In genomic region chr7:121480566-121481335, GRCh38 we compare ENCODE assay signal across 18 cellular contexts.
A peak's percentile ranks its signal among the peaks of the same experiment; 100 is the strongest.
DNase-seq lines count a peak whose midpoint lies in the region; TF ChIP-seq lines count a peak whose summit lies in the region.
"Had no signal": no experiment of that assay in that cellular context is flagged by ENCODE, and none has a peak within 500 bp of the region (broad histone marks: within the 10 kb centered on the region; RNA-seq: fewer than 3 reads in every experiment).

No MANE protein-coding gene starts in this region.

- H3K4me3 ChIP-seq in HUES48 (ENCODE audit: low read depth, low read length), result peak overlapping the region; percentile 30
- no peak overlapping the region for H3K4me3 ChIP-seq in esophagus squamous epithelium
- no peak overlapping the region for H3K4me3 ChIP-seq in osteoblast (ENCODE audit: insufficient read depth, low read length)
- H3K4me3 ChIP-seq: heart right ventricle, right atrium auricular region, tibial nerve had no signal

- H3K9me3 ChIP-seq in HUES48 (ENCODE audit: control insufficient read depth, insufficient read depth, low read length) (peaks cover 9% of the 10 kb centered on the region; the same call in 1 of the 2 replicates), esophagus squamous epithelium (no peaks in the 10 kb centered on the region), osteoblast (ENCODE audit: low read depth, low read length) (no peaks in the 10 kb centered on the region)
- H3K9me3 ChIP-seq: right atrium auricular region, tibial nerve had no signal

- H3K36me3 ChIP-seq in HUES48 (ENCODE audit: control insufficient read depth, insufficient read depth, low read length) (no peaks in the 10 kb centered on the region), esophagus squamous epithelium (no peaks in the 10 kb centered on the region), osteoblast (ENCODE audit: insufficient read depth, low read length) (no peaks in the 10 kb centered on the region)
- H3K36me3 ChIP-seq: heart right ventricle, right atrium auricular region, tibial nerve had no signal

- H3K27ac ChIP-seq in HUES48 (ENCODE audit: low read depth, low read length) (peak overlapping the region; percentile 91), esophagus squamous epithelium (peak overlapping the region in 3 of 4 donors; percentile 21 to 56 (median 27)), osteoblast (ENCODE audit: low read depth, low read length) (no peak overlapping the region)
- H3K27ac ChIP-seq: heart right ventricle, right atrium auricular region had no signal

- H3K79me2 ChIP-seq in osteoblast (ENCODE audit: insufficient read depth, low read length), result no peaks in the 10 kb centered on the region

- H2AFZ ChIP-seq in osteoblast (ENCODE audit: low read length), result peak overlapping the region; percentile 59

- no peak for TF ChIP-seq POLR2A in esophagus squamous epithelium (IDR thresholded peaks at IDR 0.05)

- WGBS in esophagus squamous epithelium, 2 donors, result 45 to 57% methylated on average over 6 of the region's 6 CpGs

- no peak overlapping the region for H3K9ac ChIP-seq in HUES48 (ENCODE audit: low read depth, low read length)

- intact Hi-C loops in esophagus squamous epithelium (cut with DNase I), result no loop called here

- DNase-seq in SK-MEL-5 (ENCODE audit: low read depth, low spot score), result peak; percentile 90
- no peak for DNase-seq in esophagus squamous epithelium (lab: John Stamatoyannopoulos, UW)
- DNase-seq in osteoblast (ENCODE audit: insufficient read length, low spot score, missing footprints), result no peak
- no peak for DNase-seq in activated gamma-delta T cell treated with Interleukin-2 at 50 U/mL for 16 hours
- no peak for DNase-seq in effector CD4-positive, alpha-beta T cell
- DNase-seq in T1000 (lab: John Stamatoyannopoulos, UW), result no peak
- DNase-seq in D341Med (ENCODE audit: low spot score), result no peak
- DNase-seq: activated CD4-positive, CD25-positive, alpha-beta regulatory T cell treated with anti-CD3 and anti-CD28 coated beads, Interleukin-2, amount 50 U/mL, for 72 hours; activated CD8-positive, alpha-beta memory T cell treated with anti-CD3 and anti-CD28 coated beads, Interleukin-2, amount 50 U/mL, for 4 hours; DMS79 treated with DMSO at 0.1 percent for 48 hours; erythroblast; heart right ventricle; left colon; naive B cell; NCI-H2107 had no signal

- peaks cover 31% of the 10 kb centered on the region for H3K4me1 ChIP-seq in HUES48 (ENCODE audit: control insufficient read depth, insufficient read depth, low read length)
- peaks cover 6 to 76% (median 13%) of the 10 kb centered on the region in 3 donors for H3K4me1 ChIP-seq in esophagus squamous epithelium
- peaks cover 5% of the 10 kb centered on the region for H3K4me1 ChIP-seq in osteoblast (ENCODE audit: insufficient read depth, low read length)
- H3K4me1 ChIP-seq: right atrium auricular region had no signal

- no peaks in the 10 kb centered on the region for H3K27me3 ChIP-seq in HUES48 (ENCODE audit: control insufficient read depth, insufficient read depth, low read length)
- H3K27me3 ChIP-seq in esophagus squamous epithelium, result no peaks in the 10 kb centered on the region
- H3K27me3 ChIP-seq in osteoblast (ENCODE audit: insufficient read depth, low read length), result no peaks in the 10 kb centered on the region
- H3K27me3 ChIP-seq: heart right ventricle, right atrium auricular region, tibial nerve had no signal

- TF ChIP-seq CTCF in esophagus squamous epithelium (IDR thresholded peaks at IDR 0.05) (no peak), osteoblast (IDR thresholded peaks at IDR 0.05; ENCODE audit: extremely low read depth, low read depth, low read length) (no peak)

- H4K20me1 ChIP-seq in osteoblast (ENCODE audit: insufficient read depth, low read length), result no peaks in the 10 kb centered on the region

- no peak overlapping the region for H3K4me2 ChIP-seq in osteoblast (ENCODE audit: insufficient read depth, low read length)

- in situ Hi-C loops in SK-MEL-5 (cut with HindIII; ENCODE audit: low pct_unique_long_range_greater_than_20kb, low sequenced_read_pairs), result no loop called here
